ENCODE assay signal across 8 cellular contexts in genomic region chr15:90234519-90234988, GRCh38. TPM values are rescaled to one million over a fixed set of nuclear protein-coding genes. Genes with fewer than 3 reads are reported as not detected.
DNase-seq lines count a peak whose midpoint lies in the region; ATAC-seq, FAIRE-seq and TF ChIP-seq lines count a peak whose summit lies in the region.

No MANE protein-coding gene starts in this region.

- H3K9me1 ChIP-seq in keratinocyte (ENCODE audit: control insufficient read depth, extremely low read depth, insufficient read depth, low read length), result no peaks in the 10 kb centered on the region

- H3K9me3 Mint-ChIP-seq in activated CD4-positive, alpha-beta T cell treated with anti-CD3 and anti-CD28 coated beads for 36 hours (ENCODE audit: low read depth), result no peaks in the 10 kb centered on the region
- H3K9me3 Mint-ChIP-seq in activated CD8-positive, alpha-beta T cell treated with anti-CD3 and anti-CD28 coated beads, Interleukin-2, amount 10 ng/mL, durations not matched to agents 7 days and 5 days (ENCODE audit: insufficient read depth), result no peaks in the 10 kb centered on the region

- intact Hi-C loops in activated CD4-positive, alpha-beta T cell treated with anti-CD3 and anti-CD28 coated beads for 36 hours (cut with DNase I, micrococcal nuclease), result loop anchor here (1.0 to 5.0 kb wide), 12 partner anchors 15 to 701 kb away; partner anchors contain the start of genes NGRN (in 2 of the 2), AP3S2 (in 1 of the 2), IDH2 (in 1 of the 2) and IQGAP1 (in 1 of the 2)

- peak overlapping the region; percentile 64 for H3K9ac ChIP-seq in keratinocyte (ENCODE audit: control insufficient read depth, extremely low read depth, insufficient read depth, low read length)

- H3K4me1 ChIP-seq in keratinocyte (ENCODE audit: control insufficient read depth, extremely low read depth, insufficient read depth, low read length), result peaks cover 25% of the 10 kb centered on the region
- H3K4me1 ChIP-seq in thoracic aorta (ENCODE audit: control insufficient read depth in 1 of 2, low read depth in 2 of 2), result peaks cover 27 to 39% of the 10 kb centered on the region in 2 donors

- H3K27ac ChIP-seq in keratinocyte (ENCODE audit: control insufficient read depth, insufficient read depth, low read length) (no peak overlapping the region), thoracic aorta (peak overlapping the region; percentile 86 to 88)

- H3K27me3 Mint-ChIP-seq in activated CD4-positive, alpha-beta T cell treated with anti-CD3 and anti-CD28 coated beads for 36 hours, result no peaks in the 10 kb centered on the region
- no peaks in the 10 kb centered on the region for H3K27me3 Mint-ChIP-seq in activated CD8-positive, alpha-beta T cell treated with anti-CD3 and anti-CD28 coated beads, Interleukin-2, amount 10 ng/mL, durations not matched to agents 7 days and 5 days (ENCODE audit: low read depth)

- no peak for FAIRE-seq in keratinocyte (lab: Jason Lieb, UNC)

- H3K36me3 ChIP-seq in keratinocyte (ENCODE audit: control insufficient read depth in 2 of 2, extremely low read depth in 1 of 2, insufficient read depth in 2 of 2, low read length in 2 of 2) (peaks cover 11 to 13% of the 10 kb centered on the region in 2 experiments), thoracic aorta (peaks cover 6% of the 10 kb centered on the region)

- peaks cover 41% of the 10 kb centered on the region for H3K36me3 Mint-ChIP-seq in activated CD4-positive, alpha-beta T cell treated with anti-CD3 and anti-CD28 coated beads for 36 hours (ENCODE audit: low read depth)
- H3K36me3 Mint-ChIP-seq in activated CD8-positive, alpha-beta T cell treated with anti-CD3 and anti-CD28 coated beads, Interleukin-2, amount 10 ng/mL, durations not matched to agents 7 days and 5 days (ENCODE audit: low read depth), result peaks cover 40% of the 10 kb centered on the region

- peak overlapping the region; percentile 88 for H3K27ac Mint-ChIP-seq in activated CD4-positive, alpha-beta T cell treated with anti-CD3 and anti-CD28 coated beads for 36 hours
- peak overlapping the region; percentile 76 for H3K27ac Mint-ChIP-seq in activated CD8-positive, alpha-beta T cell treated with anti-CD3 and anti-CD28 coated beads, Interleukin-2, amount 10 ng/mL, durations not matched to agents 7 days and 5 days

- peaks cover 3% of the 10 kb centered on the region for H4K20me1 ChIP-seq in keratinocyte (ENCODE audit: control insufficient read depth, extremely low read depth, insufficient read depth, low read length)

- peak overlapping the region; percentile 72 to 73 (median 72) for H3K4me3 ChIP-seq in keratinocyte (ENCODE audit: control insufficient read depth in 2 of 3, extremely low read depth in 1 of 3, insufficient read depth in 2 of 3, low read depth in 1 of 3, low read length in 3 of 3)
- H3K4me3 ChIP-seq in thoracic aorta, result peak overlapping the region; percentile 86

- peak overlapping the region; percentile 88 for H3K4me2 ChIP-seq in keratinocyte (ENCODE audit: control insufficient read depth, extremely low read depth, insufficient read depth, low read depth, low read length)

- peak overlapping the region; percentile 99 for H3K4me3 Mint-ChIP-seq in activated CD4-positive, alpha-beta T cell treated with anti-CD3 and anti-CD28 coated beads for 36 hours
- H3K4me3 Mint-ChIP-seq in activated CD8-positive, alpha-beta T cell treated with anti-CD3 and anti-CD28 coated beads, Interleukin-2, amount 10 ng/mL, durations not matched to agents 7 days and 5 days, result peak overlapping the region; percentile 76

- DNase-seq in activated CD4-positive, alpha-beta T cell treated with anti-CD3 and anti-CD28 coated beads for 36 hours, result no peak
- DNase-seq in activated CD4-positive, alpha-beta T cell treated with anti-CD3 and anti-CD28 coated beads for 1 hour, result no peak
- DNase-seq in activated CD8-positive, alpha-beta T cell treated with anti-CD3 and anti-CD28 coated beads, Interleukin-2, amount 10 ng/mL, durations not matched to agents 7 days and 5 days, result no peak
- DNase-seq in keratinocyte (ENCODE audit: low read depth, low spot score), result no peak
- no peak for DNase-seq in thoracic aorta (ENCODE audit: low spot score)
- no peak for DNase-seq in NCI-H2029 (lab: John Stamatoyannopoulos, UW)

- H3K27me3 ChIP-seq in keratinocyte (ENCODE audit: control insufficient read depth, extremely low read depth, insufficient read depth, low read length) (no peaks in the 10 kb centered on the region), thoracic aorta (replicated peaks; ENCODE audit: insufficient read depth) (no peaks in the 10 kb centered on the region)

- peak overlapping the region; percentile 76 for H2AFZ ChIP-seq in keratinocyte (ENCODE audit: control insufficient read depth, low read length)

- H3K9me3 ChIP-seq in keratinocyte (ENCODE audit: control insufficient read depth, low read depth, low read length) (no peaks in the 10 kb centered on the region), thoracic aorta (no peaks in the 10 kb centered on the region)

- peaks cover 11% of the 10 kb centered on the region for H3K79me2 ChIP-seq in keratinocyte (ENCODE audit: control insufficient read depth, insufficient read depth, low read length)

- CTCF ChIA-PET in activated CD4-positive, alpha-beta T cell treated with anti-CD3 and anti-CD28 coated beads for 36 hours (lab: Charles Lee), result interaction anchor here (0.5 to 1.3 kb wide), 5 partner anchors 13 to 811 kb away, joined by 3 to 4 read pairs (median 3); partner anchors contain the start of gene ZNF710
- CTCF ChIA-PET in activated CD8-positive, alpha-beta T cell treated with anti-CD3 and anti-CD28 coated beads, Interleukin-2, amount 10 ng/mL, durations not matched to agents 7 days and 5 days (lab: Charles Lee), result interaction anchor here (1.1 to 4.0 kb wide), 3 partner anchors 13 to 34 kb away, joined by 3 to 17 read pairs (median 16); partner anchors contain the start of gene SEMA4B

- no peak for ATAC-seq in activated CD4-positive, alpha-beta T cell treated with anti-CD3 and anti-CD28 coated beads for 36 hours
- ATAC-seq in activated CD8-positive, alpha-beta T cell treated with anti-CD3 and anti-CD28 coated beads, Interleukin-2, amount 10 ng/mL, durations not matched to agents 7 days and 5 days, result no peak
- no peak for ATAC-seq in thoracic aorta (ENCODE audit: insufficient number of reproducible peaks, low FRiP score, low read depth)
- no peak for ATAC-seq in HG02588 (IDR thresholded peaks at IDR 0.05; ENCODE audit: unreplicated experiment)
- no peak for ATAC-seq in HG02678 (IDR thresholded peaks at IDR 0.05; ENCODE audit: unreplicated experiment)

- TF ChIP-seq CTCF in keratinocyte (optimal IDR thresholded peaks at IDR 0.05 in 1 of 3, IDR thresholded peaks at IDR 0.05 in 1 of 3, conservative IDR thresholded peaks at IDR 0.05 in 1 of 3; ENCODE audit: extremely low read depth in 1 of 3, insufficient read depth in 2 of 3, low read length in 3 of 3) (no peak), thoracic aorta (IDR thresholded peaks at IDR 0.05) (no peak)

- dilution Hi-C loops in keratinocyte (cut with MboI; ENCODE audit: extremely low pct_ligation_motif_present, low sequenced_read_pairs), result no loop called here

- POLR2A ChIA-PET in activated CD4-positive, alpha-beta T cell treated with anti-CD3 and anti-CD28 coated beads for 36 hours (lab: Charles Lee), result interaction anchor here (0.6 to 1.4 kb wide), 5 partner anchors 18 to 285 kb away, joined by 3 to 6 read pairs (median 4); no protein-coding TSS in a partner anchor
- POLR2A ChIA-PET in activated CD8-positive, alpha-beta T cell treated with anti-CD3 and anti-CD28 coated beads, Interleukin-2, amount 10 ng/mL, durations not matched to agents 7 days and 5 days (lab: Charles Lee), result interaction anchor here (0.6 to 4.7 kb wide), 13 partner anchors 9 to 698 kb away, joined by 3 to 35 read pairs (median 6); partner anchors contain the start of genes AP3S2, HDDC3, IDH2 and NGRN

- peaks cover 42% of the 10 kb centered on the region for H3K4me1 Mint-ChIP-seq in activated CD4-positive, alpha-beta T cell treated with anti-CD3 and anti-CD28 coated beads for 36 hours
- H3K4me1 Mint-ChIP-seq in activated CD8-positive, alpha-beta T cell treated with anti-CD3 and anti-CD28 coated beads, Interleukin-2, amount 10 ng/mL, durations not matched to agents 7 days and 5 days (ENCODE audit: low read depth), result peaks cover 55% of the 10 kb centered on the region

RNA-seq across cellular contexts. Expression of gene GDPGP1, which starts 0.5 kb away (rescaled TPM):
- 1 to 10 TPM; 5.6 to 6.6 TPM for total RNA-seq in activated CD4-positive, alpha-beta T cell treated with anti-CD3 and anti-CD28 coated beads for 36 hours
- 10 to 100 TPM; 10.0 to 12.1 TPM for total RNA-seq in activated CD8-positive, alpha-beta T cell treated with anti-CD3 and anti-CD28 coated beads, Interleukin-2, amount 10 ng/mL, durations not matched to agents 7 days and 5 days
- 0.92 to 2.7 TPM (median 1.0 TPM) in 3 replicates for polyA plus RNA-seq in keratinocyte
- polyA plus RNA-seq in keratinocyte (2011; ENCODE audit: low read depth), result not detected
- 0.90 and 1.2 TPM in 2 replicates for polyA plus RNA-seq in keratinocyte (2011; cell fraction: cytosol; rRNA removed)
- polyA plus RNA-seq in keratinocyte (2011; cell fraction: nucleus; rRNA removed), result 3.4 TPM in 2 replicates
- 0.28 and 1.9 TPM in 2 replicates for polyA plus RNA-seq in keratinocyte (2012; ENCODE audit: low replicate concordance)
- polyA minus RNA-seq in keratinocyte, result 3.2 to 10.8 TPM (median 4.1 TPM) in 3 replicates
- polyA minus RNA-seq in keratinocyte (2011; cell fraction: cytosol; rRNA and poly(A)+ RNA removed), result 3.8 TPM
- polyA minus RNA-seq in keratinocyte (2011; cell fraction: nucleus; rRNA and poly(A)+ RNA removed), result 4.0 and 4.6 TPM in 2 replicates
- total RNA-seq in thoracic aorta, result 10 to 100 TPM in 1 of 2 donors, 1 to 10 TPM in 1; 5.0 to 23.4 TPM

RNA-seq across cellular contexts. Expression of gene CIB1, which starts 0.8 kb away (rescaled TPM):
- total RNA-seq in activated CD4-positive, alpha-beta T cell treated with anti-CD3 and anti-CD28 coated beads for 36 hours, result 100 to 1,000 TPM; 135 to 140 TPM
- total RNA-seq in activated CD8-positive, alpha-beta T cell treated with anti-CD3 and anti-CD28 coated beads, Interleukin-2, amount 10 ng/mL, durations not matched to agents 7 days and 5 days, result 100 to 1,000 TPM in 1 of 2 experiments, 10 to 100 TPM in 1; 92.4 to 102 TPM
- 70.9 to 83.0 TPM (median 80.6 TPM) in 3 replicates for polyA plus RNA-seq in keratinocyte
- polyA plus RNA-seq in keratinocyte (2011; ENCODE audit: low read depth), result 33.8 TPM
- 51.8 and 74.3 TPM in 2 replicates for polyA plus RNA-seq in keratinocyte (2011; cell fraction: cytosol; rRNA removed)
- polyA plus RNA-seq in keratinocyte (2011; cell fraction: nucleus; rRNA removed), result 46.8 and 61.8 TPM in 2 replicates
- polyA plus RNA-seq in keratinocyte (2012; ENCODE audit: low replicate concordance), result 54.8 and 97.3 TPM in 2 replicates
- polyA minus RNA-seq in keratinocyte, result 35.8 to 66.9 TPM (median 47.6 TPM) in 3 replicates
- 38.2 TPM for polyA minus RNA-seq in keratinocyte (2011; cell fraction: cytosol; rRNA and poly(A)+ RNA removed)
- polyA minus RNA-seq in keratinocyte (2011; cell fraction: nucleus; rRNA and poly(A)+ RNA removed), result 8.5 and 8.9 TPM in 2 replicates
- 10 to 100 TPM; 18.0 to 35.6 TPM for total RNA-seq in thoracic aorta

RNA-seq across cellular contexts. Expression of gene TTLL13, which starts 14.8 kb away (rescaled TPM):
- total RNA-seq in activated CD4-positive, alpha-beta T cell treated with anti-CD3 and anti-CD28 coated beads for 36 hours, result under 1 TPM; 0.39 to 0.46 TPM
- 1 to 10 TPM in 1 of 2 experiments, not detected in 1; 1.3 TPM for total RNA-seq in activated CD8-positive, alpha-beta T cell treated with anti-CD3 and anti-CD28 coated beads, Interleukin-2, amount 10 ng/mL, durations not matched to agents 7 days and 5 days
- polyA plus RNA-seq in keratinocyte, result 0.05 to 0.09 TPM (median 0.07 TPM) in 3 replicates
- not detected for polyA plus RNA-seq in keratinocyte (2011; ENCODE audit: low read depth)
- polyA plus RNA-seq in keratinocyte (2011; cell fraction: cytosol; rRNA removed), result 0.05 and 0.10 TPM in 2 replicates
- polyA plus RNA-seq in keratinocyte (2011; cell fraction: nucleus; rRNA removed), result 0.07 and 0.22 TPM in 2 replicates
- not detected in 2 replicates for polyA plus RNA-seq in keratinocyte (2012; ENCODE audit: low replicate concordance)
- 0.22 TPM in 1 of 3 replicates, not detected in the others for polyA minus RNA-seq in keratinocyte
- polyA minus RNA-seq in keratinocyte (2011; cell fraction: cytosol; rRNA and poly(A)+ RNA removed), result not detected
- polyA minus RNA-seq in keratinocyte (2011; cell fraction: nucleus; rRNA and poly(A)+ RNA removed), result not detected in 2 replicates
- not detected for total RNA-seq in thoracic aorta

RNA-seq across cellular contexts. Expression of gene NGRN, which starts 30.9 kb away (rescaled TPM):
- total RNA-seq in activated CD4-positive, alpha-beta T cell treated with anti-CD3 and anti-CD28 coated beads for 36 hours, result 10 to 100 TPM; 22.0 to 23.9 TPM
- 10 to 100 TPM; 29.7 to 29.8 TPM for total RNA-seq in activated CD8-positive, alpha-beta T cell treated with anti-CD3 and anti-CD28 coated beads, Interleukin-2, amount 10 ng/mL, durations not matched to agents 7 days and 5 days
- 46.3 to 60.0 TPM (median 54.9 TPM) in 3 replicates for polyA plus RNA-seq in keratinocyte
- polyA plus RNA-seq in keratinocyte (2011; ENCODE audit: low read depth), result 47.4 TPM
- polyA plus RNA-seq in keratinocyte (2011; cell fraction: cytosol; rRNA removed), result 61.7 and 79.7 TPM in 2 replicates
- polyA plus RNA-seq in keratinocyte (2011; cell fraction: nucleus; rRNA removed), result 34.7 and 36.9 TPM in 2 replicates
- polyA plus RNA-seq in keratinocyte (2012; ENCODE audit: low replicate concordance), result 41.3 and 78.4 TPM in 2 replicates
- polyA minus RNA-seq in keratinocyte, result 17.5 to 25.9 TPM (median 21.8 TPM) in 3 replicates
- 26.7 TPM for polyA minus RNA-seq in keratinocyte (2011; cell fraction: cytosol; rRNA and poly(A)+ RNA removed)
- polyA minus RNA-seq in keratinocyte (2011; cell fraction: nucleus; rRNA and poly(A)+ RNA removed), result 9.2 and 12.5 TPM in 2 replicates
- 10 to 100 TPM; 63.5 to 97.5 TPM for total RNA-seq in thoracic aorta

RNA-seq across cellular contexts. Expression of gene SEMA4B, which starts 33.4 kb away (rescaled TPM):
- total RNA-seq in activated CD4-positive, alpha-beta T cell treated with anti-CD3 and anti-CD28 coated beads for 36 hours, result 10 to 100 TPM; 12.5 to 15.8 TPM
- total RNA-seq in activated CD8-positive, alpha-beta T cell treated with anti-CD3 and anti-CD28 coated beads, Interleukin-2, amount 10 ng/mL, durations not matched to agents 7 days and 5 days, result 10 to 100 TPM in 1 of 2 experiments, 1 to 10 TPM in 1; 8.6 to 11.2 TPM
- 58.7 to 95.1 TPM (median 72.7 TPM) in 3 replicates for polyA plus RNA-seq in keratinocyte
- polyA plus RNA-seq in keratinocyte (2011; ENCODE audit: low read depth), result 14.0 TPM
- polyA plus RNA-seq in keratinocyte (2011; cell fraction: cytosol; rRNA removed), result 21.2 and 40.8 TPM in 2 replicates
- polyA plus RNA-seq in keratinocyte (2011; cell fraction: nucleus; rRNA removed), result 116 and 175 TPM in 2 replicates
- polyA plus RNA-seq in keratinocyte (2012; ENCODE audit: low replicate concordance), result 41.9 and 85.6 TPM in 2 replicates
- polyA minus RNA-seq in keratinocyte, result 129 to 210 TPM (median 133 TPM) in 3 replicates
- 184 TPM for polyA minus RNA-seq in keratinocyte (2011; cell fraction: cytosol; rRNA and poly(A)+ RNA removed)
- polyA minus RNA-seq in keratinocyte (2011; cell fraction: nucleus; rRNA and poly(A)+ RNA removed), result 289 and 325 TPM in 2 replicates
- total RNA-seq in thoracic aorta, result 10 to 100 TPM; 26.9 to 38.4 TPM
